Comparison of ENCODE assay signal across 1 cellular context in genomic region chr2:43178602-43179542, GRCh38.
TF ChIP-seq lines count a peak whose summit lies in the region.

No MANE protein-coding gene starts in this region.

TF ChIP-seq in HepG2, 621 proteins besides CTCF, POLR2A, EP300 and RAD21 (continued from another document and continues in another):
- 0 out of 2 replicates have a peak, but pooled peaks have one; percentile 3 for TF ChIP-seq HNF4G (IDR thresholded peaks at IDR 0.05; ENCODE audit: borderline replicate concordance, low read depth, low read length)
- 0 out of 2 replicates have a peak, but pooled peaks have one; percentile 18 for TF ChIP-seq HNF4G (CRISPR knock-in tag; IDR thresholded peaks at IDR 0.05; ENCODE audit: borderline replicate concordance, low read depth)
- TF ChIP-seq MNT (IDR thresholded peaks at IDR 0.05): no peak
- no peak for TF ChIP-seq ZNF629 (CRISPR knock-in tag; conservative IDR thresholded peaks at IDR 0.05)
- 0 out of 2 replicates have a peak, but pooled peaks have one; percentile 10 for TF ChIP-seq ZBTB33 (CRISPR knock-in tag; IDR thresholded peaks at IDR 0.05)
- TF ChIP-seq NFE2L2 (IDR thresholded peaks at IDR 0.05; ENCODE audit: low read length): peak; percentile 13; the same call in 1 of the 2 replicates
- TF ChIP-seq ZNF7 (CRISPR knock-in tag; IDR thresholded peaks at IDR 0.05): no peak
- peak; percentile 87 for TF ChIP-seq UBTF (CRISPR knock-in tag; IDR thresholded peaks at IDR 0.05)
- TF ChIP-seq GTF3A (CRISPR knock-in tag; conservative IDR thresholded peaks at IDR 0.05): 0 out of 2 replicates have a peak, but pooled peaks have one; percentile 44
- TF ChIP-seq STAT5B (CRISPR knock-in tag; IDR thresholded peaks at IDR 0.05): 0 out of 2 replicates have a peak, but pooled peaks have one; percentile 51
- TF ChIP-seq, protein P1, sequence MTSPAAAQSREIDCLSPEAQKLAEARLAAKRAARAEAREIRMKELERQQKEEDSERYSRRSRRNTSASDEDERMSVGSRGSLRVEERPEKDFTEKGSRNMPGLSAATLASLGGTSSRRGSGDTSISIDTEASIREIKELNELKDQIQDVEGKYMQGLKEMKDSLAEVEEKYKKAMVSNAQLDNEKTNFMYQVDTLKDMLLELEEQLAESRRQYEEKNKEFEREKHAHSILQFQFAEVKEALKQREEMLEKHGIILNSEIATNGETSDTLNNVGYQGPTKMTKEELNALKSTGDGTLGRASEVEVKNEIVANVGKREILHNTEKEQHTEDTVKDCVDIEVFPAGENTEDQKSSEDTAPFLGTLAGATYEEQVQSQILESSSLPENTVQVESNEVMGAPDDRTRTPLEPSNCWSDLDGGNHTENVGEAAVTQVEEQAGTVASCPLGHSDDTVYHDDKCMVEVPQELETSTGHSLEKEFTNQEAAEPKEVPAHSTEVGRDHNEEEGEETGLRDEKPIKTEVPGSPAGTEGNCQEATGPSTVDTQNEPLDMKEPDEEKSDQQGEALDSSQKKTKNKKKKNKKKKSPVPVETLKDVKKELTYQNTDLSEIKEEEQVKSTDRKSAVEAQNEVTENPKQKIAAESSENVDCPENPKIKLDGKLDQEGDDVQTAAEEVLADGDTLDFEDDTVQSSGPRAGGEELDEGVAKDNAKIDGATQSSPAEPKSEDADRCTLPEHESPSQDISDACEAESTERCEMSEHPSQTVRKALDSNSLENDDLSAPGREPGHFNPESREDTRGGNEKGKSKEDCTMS (CRISPR knock-in tag; conservative IDR thresholded peaks at IDR 0.05): no peak
- TF ChIP-seq, protein P2, sequence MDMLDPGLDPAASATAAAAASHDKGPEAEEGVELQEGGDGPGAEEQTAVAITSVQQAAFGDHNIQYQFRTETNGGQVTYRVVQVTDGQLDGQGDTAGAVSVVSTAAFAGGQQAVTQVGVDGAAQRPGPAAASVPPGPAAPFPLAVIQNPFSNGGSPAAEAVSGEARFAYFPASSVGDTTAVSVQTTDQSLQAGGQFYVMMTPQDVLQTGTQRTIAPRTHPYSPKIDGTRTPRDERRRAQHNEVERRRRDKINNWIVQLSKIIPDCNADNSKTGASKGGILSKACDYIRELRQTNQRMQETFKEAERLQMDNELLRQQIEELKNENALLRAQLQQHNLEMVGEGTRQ (IDR thresholded peaks at IDR 0.05; ENCODE audit: low read depth, low read length): no peak
- TF ChIP-seq, protein P2 (CRISPR knock-in tag; IDR thresholded peaks at IDR 0.05; ENCODE audit: borderline replicate concordance): no peak
- TF ChIP-seq ERF (CRISPR knock-in tag; IDR thresholded peaks at IDR 0.05): peak; percentile 78
- no peak; the same call in 1 of the 2 replicates for TF ChIP-seq LCORL (IDR thresholded peaks at IDR 0.05)
- TF ChIP-seq LCORL (CRISPR knock-in tag; IDR thresholded peaks at IDR 0.05): peak; percentile 98
- TF ChIP-seq, protein P3, sequence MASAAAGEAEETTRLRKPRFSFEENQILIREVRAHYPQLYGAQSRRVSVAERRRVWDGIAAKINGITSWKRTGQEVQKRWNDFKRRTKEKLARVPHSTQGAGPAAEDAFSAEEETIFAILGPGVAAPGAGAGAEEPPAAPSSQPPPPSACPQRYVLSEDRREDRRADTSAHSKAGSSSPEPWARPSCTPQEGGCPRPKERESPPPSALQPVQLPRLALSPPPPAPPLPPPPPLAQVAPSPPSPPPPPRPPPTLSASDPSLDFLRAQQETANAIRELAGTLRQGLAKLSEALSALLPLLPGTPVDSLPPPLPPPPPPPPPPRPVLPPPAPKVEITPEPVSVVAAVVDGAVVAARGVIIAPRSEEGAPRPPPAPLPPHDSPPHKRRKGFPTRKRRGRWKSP (CRISPR knock-in tag; IDR thresholded peaks at IDR 0.05): no peak; the same call in 1 of the 2 replicates
- no peak for TF ChIP-seq MBD4 (IDR thresholded peaks at IDR 0.05; ENCODE audit: borderline replicate concordance, low read length)
- peak; percentile 88 for TF ChIP-seq SSRP1 (CRISPR knock-in tag; IDR thresholded peaks at IDR 0.05)
- TF ChIP-seq THAP11 (CRISPR knock-in tag; IDR thresholded peaks at IDR 0.05): peak; percentile 75
- TF ChIP-seq ELF1 (CRISPR knock-in tag; IDR thresholded peaks at IDR 0.05): no peak; the same call in 1 of the 2 replicates
- no peak for TF ChIP-seq FOXK2 (IDR thresholded peaks at IDR 0.05)
- TF ChIP-seq ATF7-NPFF (CRISPR knock-in tag; IDR thresholded peaks at IDR 0.05; ENCODE audit: low read depth): peak; percentile 39; the same call in 1 of the 2 replicates
- no peak for TF ChIP-seq RORA (CRISPR knock-in tag; IDR thresholded peaks at IDR 0.05)
- TF ChIP-seq SP140L (CRISPR knock-in tag; IDR thresholded peaks at IDR 0.05; ENCODE audit: borderline replicate concordance): no peak
- TF ChIP-seq, protein P4, sequence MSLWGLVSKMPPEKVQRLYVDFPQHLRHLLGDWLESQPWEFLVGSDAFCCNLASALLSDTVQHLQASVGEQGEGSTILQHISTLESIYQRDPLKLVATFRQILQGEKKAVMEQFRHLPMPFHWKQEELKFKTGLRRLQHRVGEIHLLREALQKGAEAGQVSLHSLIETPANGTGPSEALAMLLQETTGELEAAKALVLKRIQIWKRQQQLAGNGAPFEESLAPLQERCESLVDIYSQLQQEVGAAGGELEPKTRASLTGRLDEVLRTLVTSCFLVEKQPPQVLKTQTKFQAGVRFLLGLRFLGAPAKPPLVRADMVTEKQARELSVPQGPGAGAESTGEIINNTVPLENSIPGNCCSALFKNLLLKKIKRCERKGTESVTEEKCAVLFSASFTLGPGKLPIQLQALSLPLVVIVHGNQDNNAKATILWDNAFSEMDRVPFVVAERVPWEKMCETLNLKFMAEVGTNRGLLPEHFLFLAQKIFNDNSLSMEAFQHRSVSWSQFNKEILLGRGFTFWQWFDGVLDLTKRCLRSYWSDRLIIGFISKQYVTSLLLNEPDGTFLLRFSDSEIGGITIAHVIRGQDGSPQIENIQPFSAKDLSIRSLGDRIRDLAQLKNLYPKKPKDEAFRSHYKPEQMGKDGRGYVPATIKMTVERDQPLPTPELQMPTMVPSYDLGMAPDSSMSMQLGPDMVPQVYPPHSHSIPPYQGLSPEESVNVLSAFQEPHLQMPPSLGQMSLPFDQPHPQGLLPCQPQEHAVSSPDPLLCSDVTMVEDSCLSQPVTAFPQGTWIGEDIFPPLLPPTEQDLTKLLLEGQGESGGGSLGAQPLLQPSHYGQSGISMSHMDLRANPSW (CRISPR knock-in tag; IDR thresholded peaks at IDR 0.05; ENCODE audit: borderline replicate concordance): peak; percentile 1; the same call in 1 of the 2 replicates
- peak; percentile 11; the same call in 1 of the 2 replicates for TF ChIP-seq ZNF777 (CRISPR knock-in tag; IDR thresholded peaks at IDR 0.05)
- no peak for TF ChIP-seq IKZF1 (IDR thresholded peaks at IDR 0.05)
- TF ChIP-seq ZFP62 (CRISPR knock-in tag; IDR thresholded peaks at IDR 0.05): no peak
- no peak for TF ChIP-seq ZBTB14 (CRISPR knock-in tag; IDR thresholded peaks at IDR 0.05)
- TF ChIP-seq U2AF2 (IDR thresholded peaks at IDR 0.05; ENCODE audit: low read depth, low read length): no peak
- TF ChIP-seq ZMYM4 (CRISPR knock-in tag; IDR thresholded peaks at IDR 0.05): peak; percentile 50
- no peak for TF ChIP-seq ZHX1 (CRISPR knock-in tag; IDR thresholded peaks at IDR 0.05; ENCODE audit: low read depth)
- TF ChIP-seq STAG1 (CRISPR knock-in tag; IDR thresholded peaks at IDR 0.05): 0 out of 2 replicates have a peak, but pooled peaks have one; percentile 14
- TF ChIP-seq ZNF124 (CRISPR knock-in tag; IDR thresholded peaks at IDR 0.05): no peak; the same call in 1 of the 2 replicates
- no peak for TF ChIP-seq TCF12 (IDR thresholded peaks at IDR 0.05)
- peak; percentile 86 for TF ChIP-seq TCF12 (CRISPR knock-in tag; IDR thresholded peaks at IDR 0.05)
- TF ChIP-seq, protein P5, sequence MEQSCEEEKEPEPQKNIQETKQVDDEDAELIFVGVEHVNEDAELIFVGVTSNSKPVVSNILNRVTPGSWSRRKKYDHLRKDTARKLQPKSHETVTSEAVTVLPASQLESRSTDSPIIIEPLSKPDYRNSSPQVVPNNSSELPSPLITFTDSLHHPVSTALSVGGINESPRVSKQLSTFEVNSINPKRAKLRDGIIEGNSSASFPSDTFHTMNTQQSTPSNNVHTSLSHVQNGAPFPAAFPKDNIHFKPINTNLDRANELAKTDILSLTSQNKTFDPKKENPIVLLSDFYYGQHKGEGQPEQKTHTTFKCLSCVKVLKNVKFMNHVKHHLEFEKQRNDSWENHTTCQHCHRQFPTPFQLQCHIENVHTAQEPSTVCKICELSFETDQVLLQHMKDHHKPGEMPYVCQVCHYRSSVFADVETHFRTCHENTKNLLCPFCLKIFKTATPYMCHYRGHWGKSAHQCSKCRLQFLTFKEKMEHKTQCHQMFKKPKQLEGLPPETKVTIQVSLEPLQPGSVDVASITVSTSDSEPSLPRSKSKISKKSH (CRISPR knock-in tag; IDR thresholded peaks at IDR 0.05; ENCODE audit: borderline replicate concordance): peak; percentile 47; the same call in 1 of the 2 replicates
- TF ChIP-seq ZSCAN12 (CRISPR knock-in tag; IDR thresholded peaks at IDR 0.05): no peak
- TF ChIP-seq CREB1 (IDR thresholded peaks at IDR 0.05): no peak
- TF ChIP-seq CREB1 (CRISPR knock-in tag; IDR thresholded peaks at IDR 0.05): peak; percentile 56; the same call in 1 of the 2 replicates
- peak; percentile 97 for TF ChIP-seq ESRRA (CRISPR knock-in tag; IDR thresholded peaks at IDR 0.05; ENCODE audit: low read depth)
- no peak for TF ChIP-seq HDAC6 (IDR thresholded peaks at IDR 0.05; ENCODE audit: low read depth, low read length)
